1 cellular context compared by ENCODE assay signal in genomic region chr1:209375097-209375496, GRCh38.
TF ChIP-seq lines count a peak whose summit lies in the region.

No MANE protein-coding gene starts in this region.

TF ChIP-seq in SK-N-SH, 30 proteins besides CTCF, POLR2A, EP300 and RAD21 (continued from another document):
- TF ChIP-seq USF2 (IDR thresholded peaks at IDR 0.05; ENCODE audit: borderline replicate concordance, low read depth, low read length): no peak
TF ChIP-seq in SK-N-SH: peak in this region for 0.
